In genomic region chr18:23943104-23943503, GRCh38 we compare ENCODE assay signal across 10 cellular contexts.
A peak's percentile ranks its signal among the peaks of the same experiment; 100 is the strongest.
DNase-seq lines count a peak whose midpoint lies in the region; ATAC-seq and TF ChIP-seq lines count a peak whose summit lies in the region.
"Had no signal": no experiment of that assay in that cellular context is flagged by ENCODE, and none has a peak within 500 bp of the region (broad histone marks: within the 10 kb centered on the region; RNA-seq: fewer than 3 reads in every experiment).

No MANE protein-coding gene starts in this region.

- no peak overlapping the region for H3K4me3 Mint-ChIP-seq in MCF 10A (ENCODE audit: unreplicated experiment)
- H3K4me3 Mint-ChIP-seq in activated T-helper 2 cell treated with anti-CD3 and anti-CD28 coated beads, Interferon-gamma antibody, Interleukin-2, Interleukin-4, amounts not matched to agents 10 μg/mL and 5 μg/mL and 100 μg/mL, durations not matched to agents 14 hours and 24 hours and 36 hours (ENCODE audit: low read depth) = peak overlapping the region; percentile 47

- H3K79me2 ChIP-seq in mammary epithelial cell (ENCODE audit: insufficient read depth, low read length) = peaks cover 2% of the 10 kb centered on the region
- H3K79me2 ChIP-seq in hepatocyte = no peaks in the 10 kb centered on the region

- no peaks in the 10 kb centered on the region for H3K9me3 Mint-ChIP-seq in MCF 10A (ENCODE audit: unreplicated experiment)
- no peaks in the 10 kb centered on the region for H3K9me3 Mint-ChIP-seq in activated T-helper 2 cell treated with anti-CD3 and anti-CD28 coated beads, Interferon-gamma antibody, Interleukin-2, Interleukin-4, amounts not matched to agents 10 μg/mL and 5 μg/mL and 100 μg/mL, durations not matched to agents 14 hours and 24 hours and 36 hours

- H3K27me3 ChIP-seq in mammary epithelial cell (ENCODE audit: insufficient read depth, low read length) = no peaks in the 10 kb centered on the region
- H3K27me3 ChIP-seq in hepatocyte = no peaks in the 10 kb centered on the region
- H3K27me3 ChIP-seq: testis had no signal

- H3K9me3 ChIP-seq in mammary epithelial cell (replicated peaks; ENCODE audit: insufficient read depth, low read length) (no peaks in the 10 kb centered on the region), hepatocyte (ENCODE audit: low read depth) (no peaks in the 10 kb centered on the region)
- H3K9me3 ChIP-seq: testis had no signal

- intact Hi-C loops in mammary epithelial cell (cut with micrococcal nuclease) = no loop called here
- intact Hi-C loops in MCF 10A (cut with micrococcal nuclease) = no loop called here
- intact Hi-C loops in activated T-helper 2 cell treated with anti-CD3 and anti-CD28 coated beads, Interferon-gamma antibody, Interleukin-2, Interleukin-4, amounts not matched to agents 10 μg/mL and 5 μg/mL and 100 μg/mL, durations not matched to agents 14 hours and 24 hours and 36 hours (cut with micrococcal nuclease) = loop anchor here (1.0 to 2.0 kb wide), 3 partner anchors 49 to 112 kb away; no protein-coding TSS in a partner anchor

- H3K36me3 Mint-ChIP-seq in MCF 10A (ENCODE audit: insufficient read depth, unreplicated experiment) = peaks cover 99% of the 10 kb centered on the region
- H3K36me3 Mint-ChIP-seq in activated T-helper 2 cell treated with anti-CD3 and anti-CD28 coated beads, Interferon-gamma antibody, Interleukin-2, Interleukin-4, amounts not matched to agents 10 μg/mL and 5 μg/mL and 100 μg/mL, durations not matched to agents 14 hours and 24 hours and 36 hours (ENCODE audit: low read depth) = no peaks in the 10 kb centered on the region

- H2AFZ ChIP-seq in mammary epithelial cell (ENCODE audit: low read depth, low read length) (no peak overlapping the region), hepatocyte (no peak overlapping the region)

- H3K36me3 ChIP-seq in mammary epithelial cell (ENCODE audit: insufficient read depth, low read length) = peaks cover 79% of the 10 kb centered on the region
- H3K36me3 ChIP-seq in hepatocyte (replicated peaks; ENCODE audit: insufficient read depth, low read depth) = peaks cover 5% of the 10 kb centered on the region

- H3K9me2 ChIP-seq in hepatocyte (replicated peaks; ENCODE audit: insufficient read depth) = no peaks in the 10 kb centered on the region

- H3K4me3 ChIP-seq in mammary epithelial cell (replicated peaks in 1 of 3; ENCODE audit: insufficient read depth in 1 of 3, low read depth in 2 of 3, low read length in 3 of 3) (no peak overlapping the region), hepatocyte (no peak overlapping the region)
- H3K4me3 ChIP-seq: testis had no signal

- BruUV-seq in mammary epithelial cell (replicated peaks; lab: Mats Ljungman, UMichigan) = TSS peak; percentile 1
- no TSS peak for BruUV-seq in MCF 10A (replicated peaks; lab: Mats Ljungman, UMichigan)

- POLR2A ChIA-PET in MCF 10A (lab: Yijun Ruan, JAX) = no interaction called here

- no peaks in the 10 kb centered on the region for H3K4me1 Mint-ChIP-seq in MCF 10A (ENCODE audit: insufficient read depth, unreplicated experiment)
- H3K4me1 Mint-ChIP-seq in activated T-helper 2 cell treated with anti-CD3 and anti-CD28 coated beads, Interferon-gamma antibody, Interleukin-2, Interleukin-4, amounts not matched to agents 10 μg/mL and 5 μg/mL and 100 μg/mL, durations not matched to agents 14 hours and 24 hours and 36 hours (ENCODE audit: low read depth) = peaks cover 40% of the 10 kb centered on the region

- CTCF ChIA-PET in mammary epithelial cell (lab: Charles Lee; ENCODE audit: low non-redundant PET) = no interaction called here
- CTCF ChIA-PET in MCF 10A (lab: Yijun Ruan, JAX) = interaction anchor here (1.0 to 1.3 kb wide), 2 partner anchors 24 to 176 kb away, joined by 3 to 4 read pairs; no protein-coding TSS in a partner anchor

- in situ Hi-C loops in mammary epithelial cell (cut with MboI; ENCODE audit: low sequenced_read_pairs in 2 of 2) = no loop called here

- H3K4me1 ChIP-seq in mammary epithelial cell (ENCODE audit: insufficient read depth, low read length) (no peaks in the 10 kb centered on the region), hepatocyte (ENCODE audit: insufficient read depth) (no peaks in the 10 kb centered on the region)
- H3K4me1 ChIP-seq: testis had no signal

- WGBS in mammary epithelial cell (ENCODE audit: low coverage, missing lambda C conversion rate) = 88% methylated on average over 6 of the region's 6 CpGs
- WGBS in hepatocyte (ENCODE audit: low lambda C conversion rate, missing lambda C conversion rate) = 89% methylated on average over 6 of the region's 6 CpGs

- no peak overlapping the region for H3K27ac Mint-ChIP-seq in MCF 10A (ENCODE audit: low read depth, unreplicated experiment)
- H3K27ac Mint-ChIP-seq in activated T-helper 2 cell treated with anti-CD3 and anti-CD28 coated beads, Interferon-gamma antibody, Interleukin-2, Interleukin-4, amounts not matched to agents 10 μg/mL and 5 μg/mL and 100 μg/mL, durations not matched to agents 14 hours and 24 hours and 36 hours = peak overlapping the region; percentile 1

- H4K20me1 ChIP-seq in mammary epithelial cell (ENCODE audit: insufficient read depth, low read length) = peaks cover 10% of the 10 kb centered on the region
- no peaks in the 10 kb centered on the region for H4K20me1 ChIP-seq in hepatocyte (ENCODE audit: insufficient read depth, poor library complexity, severe bottlenecking)

- ATAC-seq in HG03039 (IDR thresholded peaks at IDR 0.05; ENCODE audit: unreplicated experiment) = peak; percentile 69

- DNase-seq in mammary epithelial cell (no peak), MCF 10A (ENCODE audit: unreplicated experiment) (no peak), hepatocyte (ENCODE audit: low spot score) (no peak), NCI-H345 treated with DMSO at 0.1 percent for 48 hours (lab: John Stamatoyannopoulos, UW; ENCODE audit: unreplicated experiment) (no peak), HT-29 (ENCODE audit: low spot score) (no peak)
- DNase-seq in activated T-helper 2 cell treated with anti-CD3 and anti-CD28 coated beads, Interferon-gamma antibody, Interleukin-2, Interleukin-4, amounts not matched to agents 10 μg/mL and 5 μg/mL and 100 μg/mL, durations not matched to agents 14 hours and 24 hours and 36 hours (ENCODE audit: low spot score) = peak; percentile 39
- no peak for DNase-seq in activated CD8-positive, alpha-beta memory T cell treated with anti-CD3 and anti-CD28 coated beads, Interleukin-2, amount 50 U/mL, for 4 hours
- DNase-seq: NCI-H1048, testis had no signal

- TF ChIP-seq CTCF in mammary epithelial cell (conservative IDR thresholded peaks at IDR 0.05 in 1 of 2, IDR thresholded peaks at IDR 0.05 in 1 of 2; ENCODE audit: extremely low read depth in 1 of 2, insufficient read depth in 1 of 2, low read depth in 1 of 2, low read length in 2 of 2) (no peak), MCF 10A (IDR thresholded peaks at IDR 0.05; ENCODE audit: unreplicated experiment) (no peak), hepatocyte (IDR thresholded peaks at IDR 0.05; ENCODE audit: poor library complexity) (no peak)

- H3K27me3 Mint-ChIP-seq in MCF 10A (ENCODE audit: insufficient read depth, unreplicated experiment) = no peaks in the 10 kb centered on the region
- H3K27me3 Mint-ChIP-seq in activated T-helper 2 cell treated with anti-CD3 and anti-CD28 coated beads, Interferon-gamma antibody, Interleukin-2, Interleukin-4, amounts not matched to agents 10 μg/mL and 5 μg/mL and 100 μg/mL, durations not matched to agents 14 hours and 24 hours and 36 hours (ENCODE audit: low read depth) = peaks cover 48% of the 10 kb centered on the region

- dilution Hi-C loops in mammary epithelial cell (cut with HindIII; ENCODE audit: low sequenced_read_pairs) = no loop called here

- H3K9ac ChIP-seq in mammary epithelial cell (ENCODE audit: insufficient read depth, low read length) = no peak overlapping the region

- H3K4me2 ChIP-seq in mammary epithelial cell (ENCODE audit: insufficient read depth, low read depth, low read length) (no peak overlapping the region), hepatocyte (no peak overlapping the region)

- no peak overlapping the region for H3K27ac ChIP-seq in mammary epithelial cell (ENCODE audit: insufficient read depth, low read depth, low read length)
- H3K27ac ChIP-seq in hepatocyte = no peak overlapping the region
- H3K27ac ChIP-seq: testis had no signal
